In the genomic region with DNA sequence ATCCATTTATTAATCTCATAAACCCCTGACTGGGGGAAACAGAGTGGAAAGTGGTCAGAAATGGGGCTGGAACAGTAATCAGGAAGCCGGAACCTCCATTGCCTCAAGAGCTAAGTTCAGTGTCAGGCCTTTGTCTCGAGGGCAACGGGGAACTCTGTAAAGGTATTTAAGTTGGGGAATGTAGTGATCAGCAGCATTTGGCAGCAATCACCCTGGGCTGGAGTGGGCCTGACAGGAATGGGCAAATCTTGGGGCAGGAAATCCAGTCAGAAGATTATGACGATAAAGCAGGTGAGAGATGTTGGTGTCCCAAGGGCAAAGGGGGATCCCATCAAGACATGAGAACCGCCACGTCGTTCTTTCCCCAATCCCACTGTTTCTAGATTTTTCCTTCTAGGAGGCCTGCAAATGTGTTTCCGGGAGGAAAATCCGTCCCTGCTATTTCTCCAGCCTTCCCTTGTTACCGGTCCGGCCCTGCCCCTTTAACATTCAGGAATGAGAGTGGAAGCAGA, we compare ENCODE assay signal across 8 cellular contexts.
DNase-seq lines count a peak whose midpoint lies in the region; ATAC-seq lines count a peak whose summit lies in the region.

No MANE protein-coding gene starts in this region.

- peak overlapping the region; percentile 97 for H3K27ac ChIP-seq in cingulate gyrus (ENCODE audit: low read depth, low read length)
- peak overlapping the region; percentile 93 for H3K27ac ChIP-seq in muscle layer of duodenum (ENCODE audit: low read length)

- H3K9me3 ChIP-seq in NT2/D1 (ENCODE audit: insufficient read depth, low read length) = no peaks in the 10 kb centered on the region
- no peaks in the 10 kb centered on the region for H3K9me3 ChIP-seq in muscle layer of duodenum (ENCODE audit: control insufficient read depth in 1 of 2, low read length in 2 of 2)

- ATAC-seq in HG02678 (IDR thresholded peaks at IDR 0.05; ENCODE audit: unreplicated experiment) = no peak
- no peak for ATAC-seq in GM21526 (IDR thresholded peaks at IDR 0.05; ENCODE audit: low FRiP score, unreplicated experiment)

- H3K9ac ChIP-seq in NT2/D1 (ENCODE audit: insufficient read length, low read depth) = peak overlapping the region; percentile 99

- no peaks in the 10 kb centered on the region for H3K36me3 ChIP-seq in NT2/D1 (ENCODE audit: insufficient read depth, insufficient read length, low read length)
- no peaks in the 10 kb centered on the region for H3K36me3 ChIP-seq in muscle layer of duodenum (ENCODE audit: control insufficient read depth in 1 of 2, insufficient read depth in 2 of 2, low read length in 2 of 2)

- H3K4me3 ChIP-seq in GM08714 (ENCODE audit: low read length) (peak overlapping the region; percentile 84; the same call in 1 of the 2 replicates), NT2/D1 (ENCODE audit: insufficient read length, low read depth) (peak overlapping the region; percentile 66), muscle layer of duodenum (ENCODE audit: low read depth in 1 of 2, low read length in 2 of 2) (peak overlapping the region; percentile 61 to 66)

- H3K27me3 ChIP-seq in NT2/D1 (ENCODE audit: insufficient read depth, insufficient read length) (no peaks in the 10 kb centered on the region), muscle layer of duodenum (ENCODE audit: low read depth, low read length) (no peaks in the 10 kb centered on the region)

- no peaks in the 10 kb centered on the region for H3K4me1 ChIP-seq in NT2/D1 (ENCODE audit: insufficient read depth, insufficient read length)
- peaks cover 0 to 6% of the 10 kb centered on the region in 2 donors for H3K4me1 ChIP-seq in muscle layer of duodenum (ENCODE audit: control insufficient read depth in 1 of 2, insufficient read depth in 2 of 2, low read length in 2 of 2)

- DNase-seq in NT2/D1 (ENCODE audit: low read depth, low spot score) (no peak), SKM-1 treated with dmso at 0.1 percent for 144 hours (lab: John Stamatoyannopoulos, UW; ENCODE audit: unreplicated experiment) (no peak), NCI-H1417 treated with DMSO at 0.1 percent for 48 hours (lab: John Stamatoyannopoulos, UW) (no peak)
